Comparison of ENCODE assay signal across 15 cellular contexts in the genomic region with DNA sequence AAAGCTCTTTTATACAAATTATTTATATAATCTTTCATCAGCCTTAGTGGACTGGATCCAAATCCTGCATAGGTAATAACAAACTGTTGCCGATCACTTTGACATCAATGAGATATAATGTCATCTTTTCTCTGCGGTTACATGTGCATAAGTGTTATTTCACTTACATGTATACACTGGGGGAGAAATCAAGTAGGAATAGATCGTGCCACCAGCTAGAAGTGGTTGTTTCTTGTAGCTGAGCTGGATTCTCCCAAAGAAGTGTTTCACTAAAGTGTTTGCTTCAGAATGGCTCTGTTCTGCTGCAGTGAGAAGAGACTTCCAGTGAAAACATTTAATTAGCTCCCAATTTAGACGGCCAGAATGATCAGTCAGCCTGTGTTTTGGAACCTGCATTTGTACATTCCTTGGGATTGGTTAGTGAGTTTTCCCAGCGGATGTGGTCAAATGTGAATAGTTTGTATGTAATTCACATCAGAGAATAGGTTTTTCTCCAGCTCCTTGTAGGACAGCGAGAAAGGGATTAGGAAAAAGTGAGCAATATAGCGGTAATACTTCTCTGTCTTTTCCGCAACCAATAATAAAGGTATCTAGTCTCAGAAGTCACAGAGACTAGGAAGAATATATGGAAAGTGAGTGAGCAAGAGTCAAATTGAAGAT.
"Had no signal": no experiment of that assay in that cellular context is flagged by ENCODE, and none has a peak within 500 bp of the region (broad histone marks: within the 10 kb centered on the region; RNA-seq: fewer than 3 reads in every experiment).

No MANE protein-coding gene starts in this region.

- H3K27ac ChIP-seq: cardiac muscle cell, lower lobe of right lung, neural progenitor cell, pancreas, stomach, thyroid gland had no signal

- H3K4me2 ChIP-seq: neural progenitor cell had no signal

- H3K4me3 ChIP-seq: cardiac muscle cell, lower lobe of right lung, neural progenitor cell, pancreas, stomach, thyroid gland had no signal

- FAIRE-seq: colon, pancreas had no signal

- ATAC-seq: lower lobe of right lung, pancreas had no signal

- H3K9ac ChIP-seq: neural progenitor cell had no signal

- H3K4me1 ChIP-seq: lower lobe of right lung, neural progenitor cell, pancreas, stomach, thyroid gland had no signal

- DNase-seq: activated CD4-positive, alpha-beta T cell treated with anti-CD3 and anti-CD28 coated beads, Interleukin-2, amount 50 U/mL, for 4 hours; activated CD4-positive, CD25-positive, alpha-beta regulatory T cell treated with anti-CD3 and anti-CD28 coated beads, Interleukin-2, amount 50 U/mL, for 72 hours; activated effector memory CD4-positive, alpha-beta T cell treated with Interleukin-2 at 50 U/mL for 16 hours; activated T-cell treated with anti-CD3 and anti-CD28 coated beads, Interleukin-2, amount 50 U/mL, for 24 hours; amygdala; hippocampal formation; lower lobe of right lung; midbrain; pancreas; stomach; T-helper 2 cell; thyroid gland had no signal

- H3K9me3 ChIP-seq: pancreas, thyroid gland had no signal

- H3K27me3 ChIP-seq: cardiac muscle cell, neural progenitor cell, pancreas, stomach, thyroid gland had no signal

- H3K36me3 ChIP-seq: cardiac muscle cell, lower lobe of right lung, neural progenitor cell, pancreas, stomach, thyroid gland had no signal

- H2AFZ ChIP-seq: neural progenitor cell had no signal
